In genomic region chr17:16435951-16436886, GRCh38 we compare ENCODE assay signal across 12 cellular contexts. TPM values are rescaled to one million over a fixed set of nuclear protein-coding genes. Genes with fewer than 3 reads are reported as not detected.
A peak's percentile ranks its signal among the peaks of the same experiment; 100 is the strongest.
DNase-seq lines count a peak whose midpoint lies in the region; ATAC-seq, FAIRE-seq and TF ChIP-seq lines count a peak whose summit lies in the region.
"Had no signal": no experiment of that assay in that cellular context is flagged by ENCODE, and none has a peak within 500 bp of the region (broad histone marks: within the 10 kb centered on the region; RNA-seq: fewer than 3 reads in every experiment).

No MANE protein-coding gene starts in this region.

- no peak overlapping the region for H3K27ac ChIP-seq in CD8-positive, alpha-beta T cell (ENCODE audit: low read depth, low read length)
- H3K27ac ChIP-seq in HEK293 (ENCODE audit: extremely low read depth, low read depth, low read length) (no peak overlapping the region), K562 (ENCODE audit: extremely low read depth, low read depth, low read length) (no peak overlapping the region)

- H3K36me3 Mint-ChIP-seq in CD8-positive, alpha-beta T cell, result peaks cover 44% of the 10 kb centered on the region
- peaks cover 18% of the 10 kb centered on the region for H3K36me3 Mint-ChIP-seq in neural crest cell (ENCODE audit: low read depth)

- BruUV-seq in K562 (replicated peaks; lab: Mats Ljungman, UMichigan), result no TSS peak

- in situ Hi-C loops in K562 (cut with MboI), result no loop called here

- intact Hi-C loops in CD8-positive, alpha-beta T cell (cut with DNase I, micrococcal nuclease), result loop anchor here (5.0 kb wide), 2 partner anchors 149 to 219 kb away; partner anchors contain the start of genes NCOR1 (in 1 of the 2) and PIGL (in 1 of the 2)
- intact Hi-C loops in K562 (cut with micrococcal nuclease), result no loop called here

- no peak for TF ChIP-seq EP300 in K562 (IDR thresholded peaks at IDR 0.05; ENCODE audit: low read length)

- H3K4me1 ChIP-seq in CD8-positive, alpha-beta T cell (ENCODE audit: insufficient read depth, low read length), result peaks cover 22% of the 10 kb centered on the region
- H3K4me1 ChIP-seq in HEK293 (ENCODE audit: control insufficient read depth, insufficient read depth, low read length) (no peaks in the 10 kb centered on the region), K562 (replicated peaks in 1 of 2; ENCODE audit: control insufficient read depth in 2 of 2, insufficient read depth in 2 of 2, low read length in 2 of 2) (peaks cover 9 to 20% of the 10 kb centered on the region in 2 experiments; a peak in 4 of 5 replicates)

- no peak overlapping the region for H2AFZ ChIP-seq in K562 (ENCODE audit: low read depth, low read length)

- H3K9me1 ChIP-seq in K562 (ENCODE audit: control insufficient read depth, insufficient read depth, low read length), result no peaks in the 10 kb centered on the region

- TF ChIP-seq POLR2A in K562 (conservative IDR thresholded peaks at IDR 0.05), result no peak

- TF ChIP-seq RAD21 in K562 (CRISPR knock-in tag; conservative IDR thresholded peaks at IDR 0.05 in 1 of 2, IDR thresholded peaks at IDR 0.05 in 1 of 2), result no peak

- CTCF ChIA-PET in CD8-positive, alpha-beta T cell (lab: Charles Lee), result interaction anchor here (1.1 to 1.6 kb wide), 2 partner anchors 20 to 73 kb away, joined by 4 to 6 read pairs; partner anchors contain the start of gene TRPV2
- CTCF ChIA-PET in HEK293 (lab: Yijun Ruan, JAX) (interaction anchor here (0.6 to 2.8 kb wide), 5 partner anchors 8 to 85 kb away, joined by 3 to 19 read pairs (median 5); no protein-coding TSS in a partner anchor), K562 (lab: Yijun Ruan, JAX; ENCODE audit: low intra/inter-chr PET ratio) (no interaction called here)

- peaks cover 10% of the 10 kb centered on the region for H4K20me1 ChIP-seq in K562 (replicated peaks; ENCODE audit: control insufficient read depth, insufficient read depth, low read length)

- TF ChIP-seq CTCF in CD8-positive, alpha-beta T cell (IDR thresholded peaks at IDR 0.05), result no peak
- TF ChIP-seq CTCF in HEK293 (tag by site-specific recombination; IDR thresholded peaks at IDR 0.05) (no peak), K562 (IDR thresholded peaks at IDR 0.05 in 2 of 3, conservative IDR thresholded peaks at IDR 0.05 in 1 of 3; ENCODE audit: insufficient read depth in 2 of 3, low read depth in 1 of 3, low read length in 3 of 3) (no peak), neural crest cell (conservative IDR thresholded peaks at IDR 0.05) (no peak)

- DNase-seq in CD8-positive, alpha-beta T cell, result no peak
- DNase-seq in K562 (ENCODE audit: extremely low read depth in 1 of 4, low spot score in 3 of 4), result no peak
- no peak for DNase-seq in neural crest cell (ENCODE audit: low read depth, low spot score)
- no peak for DNase-seq in NK-92 treated with Interleukin-12 subunit alpha and Interleukin-12 subunit beta, amount 100 ng/mL, for 24 hours (lab: John Stamatoyannopoulos, UW)
- DNase-seq in frontal cortex (ENCODE audit: low spot score in 2 of 2), result no peak
- DNase-seq in D341Med (ENCODE audit: low spot score), result no peak
- DNase-seq: caudate nucleus; DMS79 treated with DMSO at 0.1 percent for 48 hours; NCI-H446 treated with DMSO at 0.1 percent for 48 hours; OCI-M1; stimulated activated CD4-positive, alpha-beta T cell treated with anti-CD3 and anti-CD28 coated beads, Interleukin-12 subunit alpha, Interleukin-12 subunit beta, amount 100 ng/mL, for 4 hours had no signal

- no peaks in the 10 kb centered on the region for H3K27me3 ChIP-seq in CD8-positive, alpha-beta T cell (ENCODE audit: insufficient read depth, low read length)
- no peaks in the 10 kb centered on the region for H3K27me3 ChIP-seq in K562 (ENCODE audit: control insufficient read depth in 2 of 2, insufficient read depth in 2 of 2, low read length in 2 of 2)

- no peaks in the 10 kb centered on the region for H3K9me3 Mint-ChIP-seq in CD8-positive, alpha-beta T cell
- H3K9me3 Mint-ChIP-seq in neural crest cell, result no peaks in the 10 kb centered on the region

- no peaks in the 10 kb centered on the region for H3K9me3 ChIP-seq in CD8-positive, alpha-beta T cell (ENCODE audit: low read length)
- H3K9me3 ChIP-seq in HEK293 (ENCODE audit: control insufficient read depth, insufficient read depth, low read depth, low read length) (no peaks in the 10 kb centered on the region), K562 (replicated peaks; ENCODE audit: control insufficient read depth, insufficient read depth, low read depth, low read length) (no peaks in the 10 kb centered on the region)

- H3K9ac ChIP-seq in K562 (ENCODE audit: insufficient read depth in 1 of 2, low read depth in 2 of 2, low read length in 2 of 2), result peak overlapping the region in 1 of 2 experiments; percentile 77; a peak in 2 of 4 replicates

- POLR2A ChIA-PET in CD8-positive, alpha-beta T cell (lab: Charles Lee), result interaction anchor here (3.5 kb wide), 1 partner anchor 20 kb away, joined by 28 read pairs; the partner anchor contains the start of gene TRPV2
- POLR2A ChIA-PET in HEK293 (lab: Yijun Ruan, JAX) (interaction anchor here (0.5 to 1.4 kb wide), 2 partner anchors 56 to 115 kb away, joined by 3 to 5 read pairs; partner anchors contain the start of gene UBB), K562 (lab: Yijun Ruan, JAX) (interaction anchor here (0.7 to 1.0 kb wide), 2 partner anchors 10 to 53 kb away, joined by 3 to 5 read pairs; no protein-coding TSS in a partner anchor)

- H3K4me3 Mint-ChIP-seq in CD8-positive, alpha-beta T cell, result no peak overlapping the region
- no peak overlapping the region for H3K4me3 Mint-ChIP-seq in neural crest cell

- FAIRE-seq in K562 (lab: Jason Lieb, UNC), result no peak
- no peak for FAIRE-seq in frontal cortex (lab: Jason Lieb, UNC)

- no peak overlapping the region for H3K4me2 ChIP-seq in K562 (ENCODE audit: insufficient read depth, low read length)

- no peaks in the 10 kb centered on the region for H3K27me3 Mint-ChIP-seq in CD8-positive, alpha-beta T cell (ENCODE audit: low read depth)
- H3K27me3 Mint-ChIP-seq in neural crest cell (ENCODE audit: low read depth), result peaks cover 6% of the 10 kb centered on the region

- no peak overlapping the region for H3K4me3 ChIP-seq in CD8-positive, alpha-beta T cell (ENCODE audit: low read depth, low read length)
- no peak overlapping the region for H3K4me3 ChIP-seq in HEK293 (ENCODE audit: low read depth, low read length)
- H3K4me3 ChIP-seq in K562, result no peak overlapping the region

- WGBS in K562 (ENCODE audit: insufficient coverage, low coverage, missing lambda C conversion rate), result 95% methylated on average over 8 of the region's 14 CpGs

- ATAC-seq in CD8-positive, alpha-beta T cell, result no peak
- ATAC-seq in K562, result no peak

- peak overlapping the region; percentile 69 for H3K27ac Mint-ChIP-seq in CD8-positive, alpha-beta T cell
- H3K27ac Mint-ChIP-seq in neural crest cell (ENCODE audit: unreplicated experiment), result peak overlapping the region; percentile 71

- H3K4me1 Mint-ChIP-seq in CD8-positive, alpha-beta T cell (ENCODE audit: low read depth), result peaks cover 27% of the 10 kb centered on the region
- peaks cover 28% of the 10 kb centered on the region for H3K4me1 Mint-ChIP-seq in neural crest cell

- peaks cover 3% of the 10 kb centered on the region for H3K36me3 ChIP-seq in CD8-positive, alpha-beta T cell (ENCODE audit: insufficient read depth, low read length)
- peaks cover 9 to 21% of the 10 kb centered on the region in 2 experiments for H3K36me3 ChIP-seq in HEK293 (ENCODE audit: control insufficient read depth in 2 of 2, insufficient read depth in 1 of 2, low read length in 2 of 2)
- peaks cover 26% of the 10 kb centered on the region for H3K36me3 ChIP-seq in K562 (ENCODE audit: control insufficient read depth, insufficient read depth, low read length)

- H3K79me2 ChIP-seq in K562 (ENCODE audit: control insufficient read depth, insufficient read depth, low read length), result peaks cover 29% of the 10 kb centered on the region

RNA-seq across cellular contexts. Expression of gene TRPV2, which starts 20.8 kb away (rescaled TPM):
- total RNA-seq in CD8-positive, alpha-beta T cell, result 10 to 100 TPM; 37.1 to 37.4 TPM
- 66.3 and 211 TPM in 2 replicates for total RNA-seq in K562 (2011; cell fraction: chromatin; rRNA removed; ENCODE audit: low replicate concordance)
- total RNA-seq in K562 (2011; cell fraction: nucleolus; rRNA removed), result 185 and 234 TPM in 2 replicates
- 108 and 114 TPM in 2 replicates for total RNA-seq in K562 (2011; cell fraction: nucleoplasm; rRNA removed)
- total RNA-seq in K562 (2014; rRNA removed), result 43.5 and 51.6 TPM in 2 replicates
- 24.1 and 30.3 TPM in 2 replicates for total RNA-seq in K562 (2014; rRNA removed; fragmentation: Illumina TruSeq; extraction: Trizol)
- total RNA-seq in K562 (2015; rRNA removed; fragmentation: Illumina TruSeq; extraction: Trizol), result 28.6 and 31.9 TPM in 2 replicates
- total RNA-seq in K562 (2021), result 93.6 and 97.5 TPM in 2 replicates
- 37.5 and 60.1 TPM in 2 replicates for polyA plus RNA-seq in K562 (2011; rRNA removed)
- polyA plus RNA-seq in K562 (2011; cell fraction: cytosol; rRNA removed), result 43.3 and 57.1 TPM in 2 replicates
- 61.7 and 85.4 TPM in 2 replicates for polyA plus RNA-seq in K562 (2011; cell fraction: nucleus; rRNA removed)
- 83.6 and 173 TPM in 2 replicates for polyA plus RNA-seq in K562 (2012)
- polyA plus RNA-seq in K562 (2014; fragmentation: Illumina TruSeq; extraction: Trizol), result 29.6 and 39.7 TPM in 2 replicates
- polyA plus RNA-seq in K562 (2014; fragmentation: Nextera tagmentation; extraction: Ambion mirVana), result 10 to 100 TPM in 1 of 2 experiments, 1 to 10 TPM in 1; 10.0 to 15.6 TPM
- 33.7 and 42.0 TPM in 2 replicates for polyA plus RNA-seq in K562 (2014; rRNA removed)
- polyA minus RNA-seq in K562 (2011; rRNA and poly(A)+ RNA removed), result 43.0 and 43.3 TPM in 2 replicates
- 86.4 and 94.1 TPM in 2 replicates for polyA minus RNA-seq in K562 (2011; cell fraction: cytosol; rRNA and poly(A)+ RNA removed)
- polyA minus RNA-seq in K562 (2011; cell fraction: nucleus; rRNA and poly(A)+ RNA removed), result 27.1 and 30.0 TPM in 2 replicates
- total RNA-seq in neural crest cell, result 0.98 and 1.3 TPM in 2 replicates
- total RNA-seq in frontal cortex, result 2.4 TPM

RNA-seq across cellular contexts. Expression of gene UBB, which starts 55.3 kb away (rescaled TPM):
- total RNA-seq in CD8-positive, alpha-beta T cell, result 100 to 1,000 TPM; 829 to 863 TPM
- total RNA-seq in K562 (2011; cell fraction: chromatin; rRNA removed; ENCODE audit: low replicate concordance), result 132 and 247 TPM in 2 replicates
- total RNA-seq in K562 (2011; cell fraction: nucleolus; rRNA removed), result 377 and 399 TPM in 2 replicates
- 354 and 382 TPM in 2 replicates for total RNA-seq in K562 (2011; cell fraction: nucleoplasm; rRNA removed)
- 2,054 and 2,801 TPM in 2 replicates for total RNA-seq in K562 (2014; rRNA removed)
- total RNA-seq in K562 (2014; rRNA removed; fragmentation: Illumina TruSeq; extraction: Trizol), result 1,199 and 1,477 TPM in 2 replicates
- 1,630 and 1,692 TPM in 2 replicates for total RNA-seq in K562 (2015; rRNA removed; fragmentation: Illumina TruSeq; extraction: Trizol)
- total RNA-seq in K562 (2021), result 1,581 and 1,675 TPM in 2 replicates
- polyA plus RNA-seq in K562 (2011; rRNA removed), result 1,069 and 1,272 TPM in 2 replicates
- polyA plus RNA-seq in K562 (2011; cell fraction: cytosol; rRNA removed), result 1,564 and 2,005 TPM in 2 replicates
- 726 and 879 TPM in 2 replicates for polyA plus RNA-seq in K562 (2011; cell fraction: nucleus; rRNA removed)
- 2,693 and 3,124 TPM in 2 replicates for polyA plus RNA-seq in K562 (2012)
- 1,681 and 1,922 TPM in 2 replicates for polyA plus RNA-seq in K562 (2014; fragmentation: Illumina TruSeq; extraction: Trizol)
- polyA plus RNA-seq in K562 (2014; fragmentation: Nextera tagmentation; extraction: Ambion mirVana), result 1,000 to 10,000 TPM; 3,942 to 4,143 TPM
- 1,696 and 2,000 TPM in 2 replicates for polyA plus RNA-seq in K562 (2014; rRNA removed)
- polyA minus RNA-seq in K562 (2011; rRNA and poly(A)+ RNA removed), result 966 and 1,497 TPM in 2 replicates
- polyA minus RNA-seq in K562 (2011; cell fraction: cytosol; rRNA and poly(A)+ RNA removed), result 625 and 785 TPM in 2 replicates
- polyA minus RNA-seq in K562 (2011; cell fraction: nucleus; rRNA and poly(A)+ RNA removed), result 116 and 251 TPM in 2 replicates
- total RNA-seq in neural crest cell, result 2,058 and 2,177 TPM in 2 replicates
- total RNA-seq in frontal cortex, result 1,503 TPM

RNA-seq across cellular contexts. Expression of gene LRRC75A, which starts 55.8 kb away (rescaled TPM):
- total RNA-seq in CD8-positive, alpha-beta T cell, result 1 to 10 TPM; 1.7 TPM
- total RNA-seq in K562 (2011; cell fraction: chromatin; rRNA removed; ENCODE audit: low replicate concordance), result 0.18 and 0.30 TPM in 2 replicates
- 0.13 and 0.33 TPM in 2 replicates for total RNA-seq in K562 (2011; cell fraction: nucleolus; rRNA removed)
- 0.23 and 0.29 TPM in 2 replicates for total RNA-seq in K562 (2011; cell fraction: nucleoplasm; rRNA removed)
- total RNA-seq in K562 (2014; rRNA removed) (not detected in 2 replicates), K562 (2014; rRNA removed; fragmentation: Illumina TruSeq; extraction: Trizol) (not detected in 2 replicates), K562 (2015; rRNA removed; fragmentation: Illumina TruSeq; extraction: Trizol) (not detected in 2 replicates), K562 (2021) (0.04 TPM in 1 of 2 replicates, not detected in the other), neural crest cell (5.6 and 7.2 TPM in 2 replicates), frontal cortex (3.3 TPM)
- polyA plus RNA-seq in K562 (2011; rRNA removed) (0.05 and 0.07 TPM in 2 replicates), K562 (2014; fragmentation: Illumina TruSeq; extraction: Trizol) (not detected in 2 replicates), K562 (2014; fragmentation: Nextera tagmentation; extraction: Ambion mirVana) (under 1 TPM; 0.08 to 0.34 TPM), K562 (2014; rRNA removed) (0.05 TPM in 1 of 2 replicates, not detected in the other)
- not detected in 2 replicates for polyA plus RNA-seq in K562 (2011; cell fraction: cytosol; rRNA removed)
- 0.03 and 0.07 TPM in 2 replicates for polyA plus RNA-seq in K562 (2011; cell fraction: nucleus; rRNA removed)
- polyA plus RNA-seq in K562 (2012), result 0.61 and 0.75 TPM in 2 replicates
- polyA minus RNA-seq in K562 (2011; rRNA and poly(A)+ RNA removed), result not detected in 2 replicates
- not detected in 2 replicates for polyA minus RNA-seq in K562 (2011; cell fraction: cytosol; rRNA and poly(A)+ RNA removed)
- polyA minus RNA-seq in K562 (2011; cell fraction: nucleus; rRNA and poly(A)+ RNA removed), result 0.11 and 0.13 TPM in 2 replicates
